ENCODE assay signal across 21 cellular contexts in the genomic region with DNA sequence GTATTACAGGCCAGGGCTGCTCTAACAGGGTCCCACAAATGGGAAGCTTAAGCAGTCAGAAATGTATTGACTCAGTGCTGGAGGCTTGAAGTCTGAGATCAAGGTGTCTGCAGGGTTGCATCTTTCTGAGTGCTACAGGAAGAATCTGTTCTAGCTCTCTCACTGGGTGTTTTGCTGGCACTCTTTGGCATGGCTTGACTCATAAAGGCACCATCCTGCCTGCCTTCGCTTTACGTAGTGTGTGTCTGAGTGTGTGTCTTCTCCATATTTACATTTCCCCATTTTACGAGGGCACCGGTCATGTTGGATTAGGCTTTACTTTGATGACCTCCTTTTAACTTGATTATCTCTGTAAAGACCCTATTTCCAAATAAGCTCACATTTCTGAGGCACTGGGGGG. TPM values are rescaled to one million over a fixed set of nuclear protein-coding genes. Genes with fewer than 3 reads are reported as not detected.
"Had no signal": no experiment of that assay in that cellular context is flagged by ENCODE, and none has a peak within 500 bp of the region (broad histone marks: within the 10 kb centered on the region; RNA-seq: fewer than 3 reads in every experiment).

No MANE protein-coding gene starts in this region.

- H3K27ac ChIP-seq: SJSA1, SK-N-MC had no signal

- H3K36me3 ChIP-seq: SJSA1 had no signal

- H3K4me1 ChIP-seq: SJSA1 had no signal

- H3K9me3 ChIP-seq: SJSA1 had no signal

- DNase-seq: IMR-90, Karpas-422, KG1, MM.1S, NCI-H1436, NCI-H187, NCI-H2029, NCI-H2081 treated with DMSO at 0.1 percent for 48 hours, NCI-H2171, NCI-H345, NCI-H446 treated with DMSO at 0.1 percent for 48 hours, NCI-H510A treated with DMSO at 0.1 percent for 48 hours, NCI-H526, Right ventricle myocardium superior, RPMI8226, SIG-M5 had no signal

- H3K4me3 ChIP-seq: SJSA1, SK-N-MC had no signal

RNA-seq across cellular contexts. Expression of a gene that starts 48.4 kb away (rescaled TPM):
- total RNA-seq: HepG2, HT1080, IMR-90, M059J, SJSA1 had no signal
- polyA plus RNA-seq: HepG2, IMR-90 had no signal
